9 cellular contexts compared by ENCODE assay signal in genomic region chr11:45664376-45665205, GRCh38. TPM values are rescaled to one million over a fixed set of nuclear protein-coding genes. Genes with fewer than 3 reads are reported as not detected.
A peak's percentile ranks its signal among the peaks of the same experiment; 100 is the strongest.
DNase-seq lines count a peak whose midpoint lies in the region; ATAC-seq and TF ChIP-seq lines count a peak whose summit lies in the region.
"Had no signal": no experiment of that assay in that cellular context is flagged by ENCODE, and none has a peak within 500 bp of the region (broad histone marks: within the 10 kb centered on the region; RNA-seq: fewer than 3 reads in every experiment).

No MANE protein-coding gene starts in this region.

- no peak for TF ChIP-seq CTCF in WTC11 (IDR thresholded peaks at IDR 0.05)
- TF ChIP-seq CTCF in left ventricle myocardium inferior (IDR thresholded peaks at IDR 0.05; ENCODE audit: borderline replicate concordance), result no peak
- TF ChIP-seq CTCF in psoas muscle (IDR thresholded peaks at IDR 0.05), result no peak

- H3K27ac ChIP-seq in left ventricle myocardium inferior (replicated peaks) (peak overlapping the region; percentile 64), psoas muscle (peak overlapping the region; percentile 41)

- peaks cover 63% of the 10 kb centered on the region for H3K4me1 ChIP-seq in left ventricle myocardium inferior
- peaks cover 10% of the 10 kb centered on the region for H3K4me1 ChIP-seq in psoas muscle

- H3K9me3 ChIP-seq in left ventricle myocardium inferior (replicated peaks) (no peaks in the 10 kb centered on the region), psoas muscle (no peaks in the 10 kb centered on the region)

- DNase-seq in ELF-1 (ENCODE audit: low read depth, low spot score) (peak; percentile 26), WTC11 (ENCODE audit: low spot score) (peak; percentile 38), left ventricle myocardium inferior (no peak), psoas muscle (no peak), DMS79 (lab: John Stamatoyannopoulos, UW) (no peak)
- DNase-seq in stimulated activated naive CD4-positive, alpha-beta T cell treated with Interleukin-2 at 50 U/mL for 16 hours (lab: John Stamatoyannopoulos, UW), result no peak
- DNase-seq: activated CD4-positive, alpha-beta T cell treated with anti-CD3 and anti-CD28 coated beads, Interleukin-2, amount 50 U/mL, for 1 hour had no signal

- intact Hi-C loops in left ventricle myocardium inferior (cut with micrococcal nuclease) (loop anchor here (10.0 kb wide), 1 partner anchor 100 kb away; no protein-coding TSS in a partner anchor), psoas muscle (cut with DNase I) (loop anchor here in 1 of 2 donors (5.0 kb wide), 1 partner anchor 108 kb away; no protein-coding TSS in a partner anchor)

- CTCF ChIA-PET in WTC11 (lab: Charles Lee), result interaction anchor here (0.8 to 13.5 kb wide), 6 partner anchors 9 to 324 kb away, joined by 3 to 184 read pairs (median 15); no protein-coding TSS in a partner anchor

- H3K4me3 Mint-ChIP-seq in WTC11, result peak overlapping the region; percentile 50

- peaks cover 57% of the 10 kb centered on the region for H3K27me3 Mint-ChIP-seq in WTC11 (ENCODE audit: low read depth)

- POLR2A ChIA-PET in WTC11 (lab: Charles Lee), result interaction anchor here (1.3 kb wide), 1 partner anchor 10 kb away, joined by 3 read pairs; no protein-coding TSS in a partner anchor

- H3K4me1 Mint-ChIP-seq in WTC11, result peaks cover 32% of the 10 kb centered on the region

- peak; percentile 29 for ATAC-seq in WTC11
- peak in 2 of 4 donors; percentile 10 to 38 for ATAC-seq in psoas muscle
- no peak for ATAC-seq in HG03378 (IDR thresholded peaks at IDR 0.05; ENCODE audit: unreplicated experiment)
- ATAC-seq in GM18868 (IDR thresholded peaks at IDR 0.05; ENCODE audit: unreplicated experiment), result no peak

- H3K27ac Mint-ChIP-seq in WTC11, result no peak overlapping the region

- peaks cover 46% of the 10 kb centered on the region for H3K27me3 ChIP-seq in left ventricle myocardium inferior (ENCODE audit: low read depth)
- peaks cover 0 to 56% (median 9%) of the 10 kb centered on the region in 3 donors for H3K27me3 ChIP-seq in psoas muscle (ENCODE audit: insufficient read depth in 3 of 3, low read length in 2 of 3)

- H3K36me3 Mint-ChIP-seq in WTC11, result no peaks in the 10 kb centered on the region

- H3K36me3 ChIP-seq in left ventricle myocardium inferior, result no peaks in the 10 kb centered on the region
- no peaks in the 10 kb centered on the region for H3K36me3 ChIP-seq in psoas muscle (ENCODE audit: insufficient read depth in 1 of 2, low read depth in 1 of 2)

- H3K9me3 Mint-ChIP-seq in WTC11, result no peaks in the 10 kb centered on the region

- peak overlapping the region; percentile 86 for H3K4me3 ChIP-seq in left ventricle myocardium inferior
- peak overlapping the region; percentile 80 for H3K4me3 ChIP-seq in psoas muscle

- 1 to 3% (median 1%) methylated on average over 47 to 76 of the region's 76 CpGs for WGBS in psoas muscle, 3 donors

TF ChIP-seq in WTC11, 78 proteins besides CTCF, POLR2A, EP300 and RAD21 (continues in another document):
- no peak for TF ChIP-seq ARID4B (CRISPR knock-in tag; IDR thresholded peaks at IDR 0.05; ENCODE audit: borderline replicate concordance)
- TF ChIP-seq MXD4 (CRISPR knock-in tag; IDR thresholded peaks at IDR 0.05; ENCODE audit: borderline replicate concordance), result no peak
- TF ChIP-seq IRF1 (CRISPR knock-in tag; IDR thresholded peaks at IDR 0.05), result no peak
- no peak for TF ChIP-seq MAX (CRISPR knock-in tag; IDR thresholded peaks at IDR 0.05)
- TF ChIP-seq GTF2I (CRISPR knock-in tag; conservative IDR thresholded peaks at IDR 0.05), result no peak
- no peak for TF ChIP-seq AFF4 (CRISPR knock-in tag; IDR thresholded peaks at IDR 0.05; ENCODE audit: borderline replicate concordance)
- TF ChIP-seq GRHL2 (CRISPR knock-in tag; IDR thresholded peaks at IDR 0.05; ENCODE audit: insufficient replicate concordance, severe bottlenecking), result no peak
- TF ChIP-seq FOXP1 (CRISPR knock-in tag; IDR thresholded peaks at IDR 0.05; ENCODE audit: borderline replicate concordance), result no peak
- TF ChIP-seq FOXJ3 (CRISPR knock-in tag; IDR thresholded peaks at IDR 0.05; ENCODE audit: borderline replicate concordance), result no peak
- TF ChIP-seq ATF3 (CRISPR knock-in tag; conservative IDR thresholded peaks at IDR 0.05), result no peak

RNA-seq across cellular contexts. Expression of gene CHST1, which starts 0.8 kb away (rescaled TPM):
- 2.4 to 2.6 TPM (median 2.4 TPM) in 3 replicates for total RNA-seq in WTC11 (2021)
- total RNA-seq in left ventricle myocardium inferior, result 2.9 TPM
- total RNA-seq in psoas muscle, result 10 to 100 TPM in 2 of 4 donors, 1 to 10 TPM in 2; 3.2 to 21.4 (median 9.5) TPM
- 1 to 10 TPM; 1.2 to 5.8 (median 1.6) TPM for polyA plus RNA-seq in psoas muscle

Comparison
In these comparisons a context has a peak if more than half of its experiments do, and no peak if none do; other contexts are left out.
1. DNase-seq: peak in ELF-1 (single experiment) and WTC11 (single experiment); none in left ventricle myocardium inferior (single experiment), psoas muscle (0 of 2), stimulated activated naive CD4-positive, alpha-beta T cell treated with Interleukin-2 at 50 U/mL for 16 hours (single experiment) and DMS79 (single experiment).